In genomic region chr12:20367731-20368652, GRCh38 we compare ENCODE assay signal across 2 cellular contexts.
A peak's percentile ranks its signal among the peaks of the same experiment; 100 is the strongest.
TF ChIP-seq lines count a peak whose summit lies in the region.

Gene PDE3A (plus strand): TSS chr12:20368537. CDS start chr12:20369285, 748 bp downstream.

TF ChIP-seq in H1, 55 proteins besides CTCF, POLR2A, EP300 and RAD21 (continues in another document):
- TF ChIP-seq NRF1 (IDR thresholded peaks at IDR 0.05; ENCODE audit: low read depth, low read length) (no peak), BACH1 (IDR thresholded peaks at IDR 0.05; ENCODE audit: low read length) (no peak), SUZ12 (IDR thresholded peaks at IDR 0.05; ENCODE audit: low read length) (no peak), SP2 (IDR thresholded peaks at IDR 0.05; ENCODE audit: low read length) (no peak), MAFK (IDR thresholded peaks at IDR 0.05; ENCODE audit: low read depth, low read length) (no peak), CHD2 (IDR thresholded peaks at IDR 0.05; ENCODE audit: low read length) (no peak), USF2 (IDR thresholded peaks at IDR 0.05; ENCODE audit: low read length) (no peak), KDM1A (IDR thresholded peaks at IDR 0.05; ENCODE audit: borderline replicate concordance, low read length) (no peak; the same call in 1 of the 2 replicates), ASH2L (IDR thresholded peaks at IDR 0.05; ENCODE audit: low read length) (peak; percentile 99), SIN3A (conservative IDR thresholded peaks at IDR 0.05 in 1 of 2, IDR thresholded peaks at IDR 0.05 in 1 of 2; ENCODE audit: low read depth in 1 of 2, low read length in 2 of 2) (peak in 1 of 2 experiments; percentile 19; a peak in 1 of 4 replicates), RBBP5 (IDR thresholded peaks at IDR 0.05; ENCODE audit: borderline replicate concordance, low read depth, low read length) (peak; percentile 40; the same call in 1 of the 2 replicates), TAF7 (optimal IDR thresholded peaks at IDR 0.05; ENCODE audit: borderline replicate concordance, low read depth, low read length) (no peak), CHD7 (IDR thresholded peaks at IDR 0.05; ENCODE audit: insufficient replicate concordance, low read length) (no peak), TBP (IDR thresholded peaks at IDR 0.05; ENCODE audit: low read depth, low read length) (no peak; the same call in 1 of the 2 replicates), RFX5 (IDR thresholded peaks at IDR 0.05; ENCODE audit: borderline replicate concordance, low read depth, low read length) (no peak), HDAC6 (IDR thresholded peaks at IDR 0.05; ENCODE audit: low read depth, low read length) (no peak), BRCA1 (IDR thresholded peaks at IDR 0.05; ENCODE audit: low read depth, low read length) (no peak), TAF1 (IDR thresholded peaks at IDR 0.05; ENCODE audit: low read depth, low read length) (no peak), TCF12 (IDR thresholded peaks at IDR 0.05; ENCODE audit: low read depth, low read length) (no peak)

TF ChIP-seq in liver, 16 proteins besides CTCF, POLR2A, EP300 and RAD21:
- TF ChIP-seq SP1 (IDR thresholded peaks at IDR 0.05), result no peak
- no peak for TF ChIP-seq EGR1 (IDR thresholded peaks at IDR 0.05; ENCODE audit: low read depth in 2 of 2)
- TF ChIP-seq GABPA (IDR thresholded peaks at IDR 0.05 in 1 of 2, conservative IDR thresholded peaks at IDR 0.05 in 1 of 2), result no peak
- TF ChIP-seq RXRA (IDR thresholded peaks at IDR 0.05), result no peak
- no peak for TF ChIP-seq FOXA2 (IDR thresholded peaks at IDR 0.05)
